ENCODE assay signal across 7 cellular contexts in genomic region chr21:14506859-14507457, GRCh38. TPM values are rescaled to one million over a fixed set of nuclear protein-coding genes. Genes with fewer than 3 reads are reported as not detected.
DNase-seq lines count a peak whose midpoint lies in the region; ATAC-seq lines count a peak whose summit lies in the region.
"Not testable (repeated sequence)": the region's sequence is repeated elsewhere in the genome, so short reads cannot be mapped to it uniquely, and the experiment has no call there.

No MANE protein-coding gene starts in this region.

- H3K27me3 Mint-ChIP-seq in IgD-negative memory B cell; T-helper 2 cell treated with Interferon-gamma antibody and Interleukin-4, amounts not matched to agents 5 μg/mL and 100 μg/mL, for 36 hours (ENCODE audit: low read depth); activated T-cell treated with anti-CD3 and anti-CD28 coated beads, Interleukin-2, amount 50 U/mL, for 72 hours (ENCODE audit: low read depth); activated naive CD4-positive, alpha-beta T cell treated with anti-CD3 and anti-CD28 coated beads, Interleukin-2, amount 50 U/mL, for 24 hours; activated naive CD8-positive, alpha-beta T cell treated with anti-CD3 and anti-CD28 coated beads, Interleukin-2, amount 50 U/mL, for 24 hours; memory B cell; stimulated activated memory B cell treated with anti-CD40 and anti-IgM and Interleukin-4, amounts not matched to agents 10 μg/mL and 1 μg/mL and 100 μg/mL, for 72 hours: not testable (repeated sequence)

- not testable (repeated sequence) for DNase-seq in T-helper 2 cell treated with Interferon-gamma antibody and Interleukin-4, amounts not matched to agents 5 μg/mL and 100 μg/mL, for 36 hours (ENCODE audit: low spot score); activated T-cell treated with anti-CD3 and anti-CD28 coated beads, Interleukin-2, amount 50 U/mL, for 72 hours; activated naive CD8-positive, alpha-beta T cell treated with anti-CD3 and anti-CD28 coated beads, Interleukin-2, amount 50 U/mL, for 24 hours; memory B cell (ENCODE audit: low spot score in 2 of 2)

- not testable (repeated sequence) for ATAC-seq in activated T-cell treated with anti-CD3 and anti-CD28 coated beads, Interleukin-2, amount 50 U/mL, for 72 hours (replicated peaks in 1 of 2); activated naive CD8-positive, alpha-beta T cell treated with anti-CD3 and anti-CD28 coated beads, Interleukin-2, amount 50 U/mL, for 24 hours; memory B cell (ENCODE audit: low read depth); stimulated activated memory B cell treated with anti-CD40 and anti-IgM and Interleukin-4, amounts not matched to agents 10 μg/mL and 1 μg/mL and 100 μg/mL, for 72 hours

- not testable (repeated sequence) for H3K9me3 Mint-ChIP-seq in IgD-negative memory B cell; activated T-cell treated with anti-CD3 and anti-CD28 coated beads, Interleukin-2, amount 50 U/mL, for 72 hours; activated naive CD4-positive, alpha-beta T cell treated with anti-CD3 and anti-CD28 coated beads, Interleukin-2, amount 50 U/mL, for 24 hours; activated naive CD8-positive, alpha-beta T cell treated with anti-CD3 and anti-CD28 coated beads, Interleukin-2, amount 50 U/mL, for 24 hours; memory B cell; stimulated activated memory B cell treated with anti-CD40 and anti-IgM and Interleukin-4, amounts not matched to agents 10 μg/mL and 1 μg/mL and 100 μg/mL, for 72 hours
- peaks cover 26% of the 10 kb centered on the region for H3K9me3 Mint-ChIP-seq in T-helper 2 cell treated with Interferon-gamma antibody and Interleukin-4, amounts not matched to agents 5 μg/mL and 100 μg/mL, for 36 hours

- peak overlapping the region in 1 of 4 donors; percentile 50 for H3K4me3 Mint-ChIP-seq in IgD-negative memory B cell
- H3K4me3 Mint-ChIP-seq in T-helper 2 cell treated with Interferon-gamma antibody and Interleukin-4, amounts not matched to agents 5 μg/mL and 100 μg/mL, for 36 hours = peak overlapping the region; percentile 8
- peak overlapping the region in 1 of 2 donors; percentile 43 for H3K4me3 Mint-ChIP-seq in activated T-cell treated with anti-CD3 and anti-CD28 coated beads, Interleukin-2, amount 50 U/mL, for 72 hours
- not testable (repeated sequence) for H3K4me3 Mint-ChIP-seq in activated naive CD4-positive, alpha-beta T cell treated with anti-CD3 and anti-CD28 coated beads, Interleukin-2, amount 50 U/mL, for 24 hours; activated naive CD8-positive, alpha-beta T cell treated with anti-CD3 and anti-CD28 coated beads, Interleukin-2, amount 50 U/mL, for 24 hours; memory B cell; stimulated activated memory B cell treated with anti-CD40 and anti-IgM and Interleukin-4, amounts not matched to agents 10 μg/mL and 1 μg/mL and 100 μg/mL, for 72 hours

- peaks cover 25 to 50% (median 35%) of the 10 kb centered on the region in 3 donors for H3K4me1 Mint-ChIP-seq in IgD-negative memory B cell
- H3K4me1 Mint-ChIP-seq in T-helper 2 cell treated with Interferon-gamma antibody and Interleukin-4, amounts not matched to agents 5 μg/mL and 100 μg/mL, for 36 hours (ENCODE audit: low read depth) = peaks cover 53% of the 10 kb centered on the region
- peaks cover 28% of the 10 kb centered on the region for H3K4me1 Mint-ChIP-seq in activated T-cell treated with anti-CD3 and anti-CD28 coated beads, Interleukin-2, amount 50 U/mL, for 72 hours (ENCODE audit: low read depth)
- H3K4me1 Mint-ChIP-seq in activated naive CD4-positive, alpha-beta T cell treated with anti-CD3 and anti-CD28 coated beads, Interleukin-2, amount 50 U/mL, for 24 hours = peaks cover 68% of the 10 kb centered on the region
- H3K4me1 Mint-ChIP-seq in activated naive CD8-positive, alpha-beta T cell treated with anti-CD3 and anti-CD28 coated beads, Interleukin-2, amount 50 U/mL, for 24 hours = peaks cover 28% of the 10 kb centered on the region
- H3K4me1 Mint-ChIP-seq in memory B cell = peaks cover 35% of the 10 kb centered on the region
- peaks cover 82% of the 10 kb centered on the region for H3K4me1 Mint-ChIP-seq in stimulated activated memory B cell treated with anti-CD40 and anti-IgM and Interleukin-4, amounts not matched to agents 10 μg/mL and 1 μg/mL and 100 μg/mL, for 72 hours

- peak overlapping the region in 2 of 3 donors; percentile 17 to 29 for H3K27ac Mint-ChIP-seq in IgD-negative memory B cell
- H3K27ac Mint-ChIP-seq in T-helper 2 cell treated with Interferon-gamma antibody and Interleukin-4, amounts not matched to agents 5 μg/mL and 100 μg/mL, for 36 hours = peak overlapping the region; percentile 35
- peak overlapping the region; percentile 72 for H3K27ac Mint-ChIP-seq in activated T-cell treated with anti-CD3 and anti-CD28 coated beads, Interleukin-2, amount 50 U/mL, for 72 hours
- peak overlapping the region; percentile 14 for H3K27ac Mint-ChIP-seq in activated naive CD4-positive, alpha-beta T cell treated with anti-CD3 and anti-CD28 coated beads, Interleukin-2, amount 50 U/mL, for 24 hours
- H3K27ac Mint-ChIP-seq in activated naive CD8-positive, alpha-beta T cell treated with anti-CD3 and anti-CD28 coated beads, Interleukin-2, amount 50 U/mL, for 24 hours = peak overlapping the region; percentile 42
- H3K27ac Mint-ChIP-seq in memory B cell = peak overlapping the region; percentile 35
- peak overlapping the region; percentile 23 for H3K27ac Mint-ChIP-seq in stimulated activated memory B cell treated with anti-CD40 and anti-IgM and Interleukin-4, amounts not matched to agents 10 μg/mL and 1 μg/mL and 100 μg/mL, for 72 hours

- H3K36me3 Mint-ChIP-seq in IgD-negative memory B cell (peaks cover 39% of the 10 kb centered on the region), memory B cell (peaks cover 77% of the 10 kb centered on the region)
- peaks cover 96% of the 10 kb centered on the region for H3K36me3 Mint-ChIP-seq in T-helper 2 cell treated with Interferon-gamma antibody and Interleukin-4, amounts not matched to agents 5 μg/mL and 100 μg/mL, for 36 hours (ENCODE audit: low read depth)
- H3K36me3 Mint-ChIP-seq in activated T-cell treated with anti-CD3 and anti-CD28 coated beads, Interleukin-2, amount 50 U/mL, for 72 hours (ENCODE audit: insufficient read depth in 2 of 2) = peaks cover 53 to 74% of the 10 kb centered on the region in 2 donors
- peaks cover 88% of the 10 kb centered on the region for H3K36me3 Mint-ChIP-seq in activated naive CD4-positive, alpha-beta T cell treated with anti-CD3 and anti-CD28 coated beads, Interleukin-2, amount 50 U/mL, for 24 hours
- peaks cover 93% of the 10 kb centered on the region for H3K36me3 Mint-ChIP-seq in activated naive CD8-positive, alpha-beta T cell treated with anti-CD3 and anti-CD28 coated beads, Interleukin-2, amount 50 U/mL, for 24 hours (ENCODE audit: low read depth)
- H3K36me3 Mint-ChIP-seq in stimulated activated memory B cell treated with anti-CD40 and anti-IgM and Interleukin-4, amounts not matched to agents 10 μg/mL and 1 μg/mL and 100 μg/mL, for 72 hours = peaks cover 98% of the 10 kb centered on the region

RNA-seq across cellular contexts. Expression of gene SAMSN1, which starts 39.2 kb away (rescaled TPM):
- 24.6 TPM for polyA plus RNA-seq in IgD-negative memory B cell
- 10 to 100 TPM; 65.4 to 69.1 TPM for total RNA-seq in activated T-cell treated with anti-CD3 and anti-CD28 coated beads, Interleukin-2, amount 50 U/mL, for 72 hours

Comparison
In these comparisons a context has a peak if more than half of its experiments do, and no peak if none do; other contexts are left out.
1. H3K27ac Mint-ChIP-seq: peak in every context shown above with its lines; median percentile 72 in activated T-cell treated with anti-CD3 and anti-CD28 coated beads, Interleukin-2, amount 50 U/mL, for 72 hours; 42 in activated naive CD8-positive, alpha-beta T cell treated with anti-CD3 and anti-CD28 coated beads, Interleukin-2, amount 50 U/mL, for 24 hours; 35 in T-helper 2 cell treated with Interferon-gamma antibody and Interleukin-4, amounts not matched to agents 5 μg/mL and 100 μg/mL, for 36 hours; 35 in memory B cell; 23 in IgD-negative memory B cell; 23 in stimulated activated memory B cell treated with anti-CD40 and anti-IgM and Interleukin-4, amounts not matched to agents 10 μg/mL and 1 μg/mL and 100 μg/mL, for 72 hours; 14 in activated naive CD4-positive, alpha-beta T cell treated with anti-CD3 and anti-CD28 coated beads, Interleukin-2, amount 50 U/mL, for 24 hours.